In genomic region chr1:165768513-165769394, GRCh38 we compare ENCODE assay signal across 8 cellular contexts. TPM values are rescaled to one million over a fixed set of nuclear protein-coding genes. Genes with fewer than 3 reads are reported as not detected.
A peak's percentile ranks its signal among the peaks of the same experiment; 100 is the strongest.
DNase-seq lines count a peak whose midpoint lies in the region; ATAC-seq, FAIRE-seq and TF ChIP-seq lines count a peak whose summit lies in the region.

Gene TMCO1 (minus strand): TSS chr1:165768868. CDS start chr1:165768751, 117 bp downstream.

- DNase-seq in GM12892 (ENCODE audit: insufficient read length) (peak; percentile 87), NCI-H146 treated with DMSO at 0.1 percent for 48 hours (lab: John Stamatoyannopoulos, UW; ENCODE audit: unreplicated experiment) (peak; percentile 91), amniotic epithelial cell (ENCODE audit: low read depth) (peak; percentile 98), heart right ventricle (peak; percentile 88 to 96), posterior cingulate gyrus (peak; percentile 93 to 100 (median 98)), upper lobe of left lung (peak; percentile 17 to 98)

- peak within 1 kb of the TSS; percentile 45 to 99 (median 77) for H3K4me3 ChIP-seq in heart right ventricle
- H3K4me3 ChIP-seq in upper lobe of left lung = peak within 1 kb of the TSS; percentile 56 to 88 (median 67)

- ATAC-seq in HG02852 (IDR thresholded peaks at IDR 0.05; ENCODE audit: unreplicated experiment) (peak; percentile 100), heart right ventricle (peak; percentile 99 to 100 (median 100)), upper lobe of left lung (ENCODE audit: low FRiP score in 2 of 2) (peak; percentile 99 to 100)

- H3K4me1 ChIP-seq in heart right ventricle (peaks cover 0 to 61% (median 31%) of the 10 kb centered on the region in 9 donors), upper lobe of left lung (peaks cover 22 to 43% (median 25%) of the 10 kb centered on the region in 4 donors)

- TF ChIP-seq CTCF in heart right ventricle (IDR thresholded peaks at IDR 0.05) (peak in 6 of 9 donors; percentile 14 to 45 (median 34)), upper lobe of left lung (IDR thresholded peaks at IDR 0.05) (peak in 3 of 6 experiments; percentile 33 to 54 (median 35))

- peaks cover 0 to 46% (median 4%) of the 10 kb centered on the region in 9 donors for H3K36me3 ChIP-seq in heart right ventricle
- H3K36me3 ChIP-seq in upper lobe of left lung = peaks cover 5 to 36% (median 13%) of the 10 kb centered on the region in 4 donors

- H3K27ac ChIP-seq in heart right ventricle (peak within 1 kb of the TSS; percentile 18 to 95 (median 89)), upper lobe of left lung (peak within 1 kb of the TSS; percentile 85 to 91 (median 88))

- H3K9me3 ChIP-seq in heart right ventricle (no peaks in the 10 kb centered on the region), upper lobe of left lung (no peaks in the 10 kb centered on the region)

- peak; percentile 99 for FAIRE-seq in GM12892 (lab: Jason Lieb, UNC)

- TF ChIP-seq POLR2A in GM12892 (IDR thresholded peaks at IDR 0.05; ENCODE audit: low read depth, low read length) (peak; percentile 96), upper lobe of left lung (IDR thresholded peaks at IDR 0.05) (peak in 3 of 4 donors; percentile 37 to 80 (median 65))

- intact Hi-C loops in T-helper 1 cell treated with Interleukin-12 subunit alpha and Interleukin-12 subunit beta and Interleukin-4 antibody, amounts not matched to agents 30 ng/mL and 1 ng/mL, for 36 hours (cut with micrococcal nuclease) = loop anchor here (1.0 to 5.0 kb wide), 12 partner anchors 50 to 1452 kb away; partner anchors contain the start of genes ALDH9A1, FAM78B, MGST3 and POU2F1
- intact Hi-C loops in heart right ventricle (cut with DNase I) (loop anchor here in 4 of 10 donors (1.0 to 10.0 kb wide), 7 partner anchors 56 to 171 kb away; partner anchors contain the start of genes UCK2 (in 2 of the 4), ALDH9A1 (in 1 of the 4) and MGST3 (in 1 of the 4)), posterior cingulate gyrus (cut with DNase I) (loop anchor here (1.0 to 10.0 kb wide), 3 partner anchors 58 to 144 kb away; partner anchors contain the start of gene UCK2)

- TF ChIP-seq EP300 in upper lobe of left lung (IDR thresholded peaks at IDR 0.05) = peak in 1 of 4 donors; percentile 22

- 1% methylated on average over 56 of the region's 56 CpGs for WGBS in heart right ventricle, 2 donors
- WGBS in upper lobe of left lung, 2 donors = 1% methylated on average over 36 to 56 of the region's 56 CpGs

- no peaks in the 10 kb centered on the region for H3K27me3 ChIP-seq in heart right ventricle
- H3K27me3 ChIP-seq in upper lobe of left lung = no peaks in the 10 kb centered on the region

RNA-seq across cellular contexts. Expression of gene TMCO1, which starts in this region (rescaled TPM):
- polyA plus RNA-seq in GM12892 (2012; ENCODE audit: missing spikeins) = 73.5 TPM
- total RNA-seq in T-helper 1 cell treated with Interleukin-12 subunit alpha and Interleukin-12 subunit beta and Interleukin-4 antibody, amounts not matched to agents 30 ng/mL and 1 ng/mL, for 36 hours = 116 TPM in 2 replicates
- total RNA-seq in heart right ventricle = 10 to 100 TPM; 41.1 to 61.3 (median 48.4) TPM
- polyA plus RNA-seq in heart right ventricle = 10 to 100 TPM; 22.6 to 75.2 TPM
- total RNA-seq in upper lobe of left lung = 10 to 100 TPM; 10.5 to 82.4 (median 55.8) TPM

Comparison
In these comparisons a context has a peak if more than half of its experiments do, and no peak if none do; other contexts are left out.
1. Peak in every context shown above with its lines: DNase-seq, ATAC-seq, H3K4me3 ChIP-seq and H3K27ac ChIP-seq.